Comparison of ENCODE assay signal across 10 cellular contexts in genomic region chr11:125072210-125072960, GRCh38. TPM values are rescaled to one million over a fixed set of nuclear protein-coding genes. Genes with fewer than 3 reads are reported as not detected.
DNase-seq lines count a peak whose midpoint lies in the region; ATAC-seq and TF ChIP-seq lines count a peak whose summit lies in the region.
"Had no signal": no experiment of that assay in that cellular context is flagged by ENCODE, and none has a peak within 500 bp of the region (broad histone marks: within the 10 kb centered on the region; RNA-seq: fewer than 3 reads in every experiment).

No MANE protein-coding gene starts in this region.

- WGBS in mammary epithelial cell (ENCODE audit: low coverage, missing lambda C conversion rate) = 94% methylated on average over 11 of the region's 12 CpGs

- H3K36me3 ChIP-seq in CD4-positive, CD25-positive, alpha-beta regulatory T cell (ENCODE audit: control insufficient read depth, insufficient read depth, low read length) = no peaks in the 10 kb centered on the region
- H3K36me3 ChIP-seq in mammary epithelial cell (ENCODE audit: insufficient read depth, low read length) = peaks cover 10% of the 10 kb centered on the region
- H3K36me3 ChIP-seq: cardiac muscle cell had no signal

- CTCF ChIA-PET in mammary epithelial cell (lab: Charles Lee; ENCODE audit: low non-redundant PET) = no interaction called here

- H3K27ac Mint-ChIP-seq in CD4-positive, CD25-positive, alpha-beta regulatory T cell = no peak overlapping the region

- no peak overlapping the region for H3K9ac ChIP-seq in mammary epithelial cell (ENCODE audit: insufficient read depth, low read length)

- no peak overlapping the region for H3K4me3 Mint-ChIP-seq in CD4-positive, CD25-positive, alpha-beta regulatory T cell
- H3K4me3 Mint-ChIP-seq: natural killer cell had no signal

- peak; percentile 30 to 47 for ATAC-seq in CD4-positive, CD25-positive, alpha-beta regulatory T cell (ENCODE audit: low read depth in 2 of 2)
- ATAC-seq in GM21360 (IDR thresholded peaks at IDR 0.05; ENCODE audit: unreplicated experiment) (peak; percentile 87), HG03442 (IDR thresholded peaks at IDR 0.05; ENCODE audit: unreplicated experiment) (peak; percentile 78)

- H3K4me2 ChIP-seq in mammary epithelial cell (ENCODE audit: insufficient read depth, low read depth, low read length) = no peak overlapping the region

- no peaks in the 10 kb centered on the region for H3K36me3 Mint-ChIP-seq in CD4-positive, CD25-positive, alpha-beta regulatory T cell
- H3K36me3 Mint-ChIP-seq: natural killer cell had no signal

- dilution Hi-C loops in mammary epithelial cell (cut with HindIII; ENCODE audit: low sequenced_read_pairs) = no loop called here

- in situ Hi-C loops in mammary epithelial cell (cut with MboI; ENCODE audit: low sequenced_read_pairs in 2 of 2) = no loop called here

- TF ChIP-seq CTCF in mammary epithelial cell (conservative IDR thresholded peaks at IDR 0.05 in 1 of 2, IDR thresholded peaks at IDR 0.05 in 1 of 2; ENCODE audit: extremely low read depth in 1 of 2, insufficient read depth in 1 of 2, low read depth in 1 of 2, low read length in 2 of 2) = no peak

- no peaks in the 10 kb centered on the region for H3K9me3 Mint-ChIP-seq in CD4-positive, CD25-positive, alpha-beta regulatory T cell
- H3K9me3 Mint-ChIP-seq: natural killer cell had no signal

- peaks cover 28% of the 10 kb centered on the region for H3K79me2 ChIP-seq in mammary epithelial cell (ENCODE audit: insufficient read depth, low read length)

- H4K20me1 ChIP-seq in mammary epithelial cell (ENCODE audit: insufficient read depth, low read length) = no peaks in the 10 kb centered on the region

- H3K27me3 ChIP-seq in CD4-positive, CD25-positive, alpha-beta regulatory T cell (ENCODE audit: control insufficient read depth, insufficient read depth, low read length) = no peaks in the 10 kb centered on the region
- H3K27me3 ChIP-seq in mammary epithelial cell (ENCODE audit: insufficient read depth, low read length) = no peaks in the 10 kb centered on the region
- H3K27me3 ChIP-seq: cardiac muscle cell had no signal

- H3K4me1 Mint-ChIP-seq in CD4-positive, CD25-positive, alpha-beta regulatory T cell = peaks cover 0 to 17% (median 3%) of the 10 kb centered on the region in 4 donors

- no peaks in the 10 kb centered on the region for H3K4me1 ChIP-seq in CD4-positive, CD25-positive, alpha-beta regulatory T cell (ENCODE audit: control insufficient read depth, insufficient read depth, low read length, poor library complexity, severe bottlenecking)
- H3K4me1 ChIP-seq in mammary epithelial cell (ENCODE audit: insufficient read depth, low read length) = peaks cover 51% of the 10 kb centered on the region

- H3K9me3 ChIP-seq in CD4-positive, CD25-positive, alpha-beta regulatory T cell (ENCODE audit: control insufficient read depth in 2 of 2, low read length in 2 of 2) = no peaks in the 10 kb centered on the region
- H3K9me3 ChIP-seq in mammary epithelial cell (replicated peaks; ENCODE audit: insufficient read depth, low read length) = no peaks in the 10 kb centered on the region

- BruUV-seq in mammary epithelial cell (replicated peaks; lab: Mats Ljungman, UMichigan) = no TSS peak

- peaks cover 10% of the 10 kb centered on the region for H3K27me3 Mint-ChIP-seq in CD4-positive, CD25-positive, alpha-beta regulatory T cell

- no peak overlapping the region for H3K4me3 ChIP-seq in CD4-positive, CD25-positive, alpha-beta regulatory T cell (ENCODE audit: low read depth, low read length)
- H3K4me3 ChIP-seq in mammary epithelial cell (replicated peaks in 1 of 3; ENCODE audit: insufficient read depth in 1 of 3, low read depth in 2 of 3, low read length in 3 of 3) = no peak overlapping the region
- H3K4me3 ChIP-seq: cardiac muscle cell had no signal

- intact Hi-C loops in mammary epithelial cell (cut with micrococcal nuclease) = no loop called here

- no peak for DNase-seq in CD4-positive, CD25-positive, alpha-beta regulatory T cell
- DNase-seq in globus pallidus (ENCODE audit: low spot score) (peak; percentile 66), DMS53 treated with DMSO at 0.1 percent for 48 hours (lab: John Stamatoyannopoulos, UW; ENCODE audit: unreplicated experiment) (no peak), mammary epithelial cell (no peak), NCI-H82 treated with DMSO at 0.1 percent for 48 hours (lab: John Stamatoyannopoulos, UW; ENCODE audit: unreplicated experiment) (no peak)
- no peak for DNase-seq in stimulated activated CD4-positive, alpha-beta T cell treated with anti-CD3 and anti-CD28 coated beads, Interleukin-15, amount 100 ng/mL, for 24 hours
- DNase-seq: natural killer cell had no signal

- no peak overlapping the region for H3K27ac ChIP-seq in CD4-positive, CD25-positive, alpha-beta regulatory T cell (ENCODE audit: insufficient read depth, low read length, poor library complexity, severe bottlenecking)
- H3K27ac ChIP-seq in mammary epithelial cell (ENCODE audit: insufficient read depth, low read depth, low read length) = no peak overlapping the region
- H3K27ac ChIP-seq: cardiac muscle cell had no signal

- no peak overlapping the region for H2AFZ ChIP-seq in mammary epithelial cell (ENCODE audit: low read depth, low read length)

RNA-seq across cellular contexts. Expression of gene SLC37A2, which starts 9.3 kb away (rescaled TPM):
- total RNA-seq in CD4-positive, CD25-positive, alpha-beta regulatory T cell = not detected
- polyA plus RNA-seq in CD4-positive, CD25-positive, alpha-beta regulatory T cell = under 1 TPM in 3 of 4 donors, not detected in 1; 0.17 to 0.41 (median 0.24) TPM
- total RNA-seq in mammary epithelial cell = 10 to 100 TPM; 34.8 to 85.5 TPM
- polyA plus RNA-seq in mammary epithelial cell = 80.3 TPM
- polyA minus RNA-seq in mammary epithelial cell = 76.7 TPM

RNA-seq across cellular contexts. Expression of gene TMEM218, which starts 39.0 kb away (rescaled TPM):
- total RNA-seq in CD4-positive, CD25-positive, alpha-beta regulatory T cell = 9.7 TPM
- 10 to 100 TPM; 34.4 to 42.8 (median 41.2) TPM for polyA plus RNA-seq in CD4-positive, CD25-positive, alpha-beta regulatory T cell
- total RNA-seq in mammary epithelial cell = 10 to 100 TPM; 15.0 to 17.5 TPM
- 25.6 TPM for polyA plus RNA-seq in mammary epithelial cell
- polyA minus RNA-seq in mammary epithelial cell = 0.31 TPM

Comparison
In these comparisons a context has a peak if more than half of its experiments do, and no peak if none do; other contexts are left out.
1. RNA of gene SLC37A2, which starts 9.3 kb away (total RNA-seq): 34.8 to 85.5 TPM in mammary epithelial cell; not detected in CD4-positive, CD25-positive, alpha-beta regulatory T cell (single experiment); every median in the first group is over 10 times any median in the second.
2. Peak in every context shown above with its lines, with median percentiles within 50 percentile points of each other: ATAC-seq.